Comparison of ENCODE assay signal across 8 cellular contexts in genomic region chr7:75916259-75916658, GRCh38. TPM values are rescaled to one million over a fixed set of nuclear protein-coding genes. Genes with fewer than 3 reads are reported as not detected.
DNase-seq lines count a peak whose midpoint lies in the region; ATAC-seq and TF ChIP-seq lines count a peak whose summit lies in the region.

No MANE protein-coding gene starts in this region.

- H3K36me3 Mint-ChIP-seq in activated CD8-positive, alpha-beta memory T cell treated with anti-CD3 and anti-CD28 coated beads, Interleukin-2, amount 10 ng/mL, durations not matched to agents 7 days and 5 days: no peaks in the 10 kb centered on the region
- H3K36me3 Mint-ChIP-seq in activated naive CD8-positive, alpha-beta T cell treated with anti-CD3 and anti-CD28 coated beads for 36 hours: no peaks in the 10 kb centered on the region

- TF ChIP-seq POLR2A in thyroid gland (IDR thresholded peaks at IDR 0.05): no peak

- peak overlapping the region; percentile 88 for H3K4me3 Mint-ChIP-seq in activated CD8-positive, alpha-beta memory T cell treated with anti-CD3 and anti-CD28 coated beads, Interleukin-2, amount 10 ng/mL, durations not matched to agents 7 days and 5 days
- peak overlapping the region; percentile 87 for H3K4me3 Mint-ChIP-seq in activated naive CD8-positive, alpha-beta T cell treated with anti-CD3 and anti-CD28 coated beads for 36 hours

- peak overlapping the region; percentile 99 to 100 for H3K27ac ChIP-seq in liver (ENCODE audit: low read depth in 1 of 2, low read length in 2 of 2)
- peak overlapping the region; percentile 81 to 98 (median 94) for H3K27ac ChIP-seq in thyroid gland

- CTCF ChIA-PET in activated CD8-positive, alpha-beta memory T cell treated with anti-CD3 and anti-CD28 coated beads, Interleukin-2, amount 10 ng/mL, durations not matched to agents 7 days and 5 days (lab: Charles Lee): interaction anchor here (1.6 to 3.6 kb wide), 2 partner anchors 51 to 104 kb away, joined by 3 to 31 read pairs; no protein-coding TSS in a partner anchor

- H3K4me1 ChIP-seq in liver (ENCODE audit: control insufficient read depth in 4 of 4, insufficient read depth in 4 of 4, low read length in 3 of 4) (peaks cover 0 to 43% (median 7%) of the 10 kb centered on the region in 4 donors), thyroid gland (peaks cover 46 to 60% of the 10 kb centered on the region in 2 donors)

- H3K27me3 Mint-ChIP-seq in activated CD8-positive, alpha-beta memory T cell treated with anti-CD3 and anti-CD28 coated beads, Interleukin-2, amount 10 ng/mL, durations not matched to agents 7 days and 5 days: no peaks in the 10 kb centered on the region
- H3K27me3 Mint-ChIP-seq in activated naive CD8-positive, alpha-beta T cell treated with anti-CD3 and anti-CD28 coated beads for 36 hours: no peaks in the 10 kb centered on the region

- H3K36me3 ChIP-seq in liver (ENCODE audit: control insufficient read depth in 4 of 4, insufficient read depth in 3 of 4, low read depth in 1 of 4, low read length in 3 of 4) (no peaks in the 10 kb centered on the region), thyroid gland (no peaks in the 10 kb centered on the region)

- no peaks in the 10 kb centered on the region for H3K9me3 Mint-ChIP-seq in activated CD8-positive, alpha-beta memory T cell treated with anti-CD3 and anti-CD28 coated beads, Interleukin-2, amount 10 ng/mL, durations not matched to agents 7 days and 5 days (ENCODE audit: low read depth)
- H3K9me3 Mint-ChIP-seq in activated naive CD8-positive, alpha-beta T cell treated with anti-CD3 and anti-CD28 coated beads for 36 hours: no peaks in the 10 kb centered on the region

- no peak overlapping the region for H3K27ac Mint-ChIP-seq in activated CD8-positive, alpha-beta memory T cell treated with anti-CD3 and anti-CD28 coated beads, Interleukin-2, amount 10 ng/mL, durations not matched to agents 7 days and 5 days
- no peak overlapping the region for H3K27ac Mint-ChIP-seq in activated naive CD8-positive, alpha-beta T cell treated with anti-CD3 and anti-CD28 coated beads for 36 hours

- TF ChIP-seq CTCF in liver (IDR thresholded peaks at IDR 0.05; ENCODE audit: low read depth, low read length, missing input control): no peak
- TF ChIP-seq CTCF in thyroid gland (IDR thresholded peaks at IDR 0.05): no peak

- no peaks in the 10 kb centered on the region for H3K9me3 ChIP-seq in liver (ENCODE audit: control insufficient read depth in 4 of 4, low read length in 3 of 4)
- H3K9me3 ChIP-seq in thyroid gland: no peaks in the 10 kb centered on the region

- no peak for TF ChIP-seq RAD21 in liver (IDR thresholded peaks at IDR 0.05)

- H3K4me3 ChIP-seq in liver (ENCODE audit: low read depth in 1 of 3, low read length in 3 of 3): peak overlapping the region; percentile 74 to 98 (median 77)
- H3K4me3 ChIP-seq in thyroid gland (replicated peaks in 1 of 3): peak overlapping the region in 2 of 3 donors; percentile 45 to 86

- 25% methylated on average over 5 of the region's 5 CpGs for WGBS in liver
- WGBS in thyroid gland, 2 donors: 44 to 48% methylated on average over 5 of the region's 5 CpGs

- no peak for DNase-seq in activated CD8-positive, alpha-beta memory T cell treated with anti-CD3 and anti-CD28 coated beads, Interleukin-2, amount 10 ng/mL, durations not matched to agents 7 days and 5 days
- DNase-seq in activated CD8-positive, alpha-beta memory T cell treated with anti-CD3 and anti-CD28 coated beads, Interleukin-2, amount 50 U/mL, for 4 hours: no peak
- no peak for DNase-seq in activated naive CD8-positive, alpha-beta T cell treated with anti-CD3 and anti-CD28 coated beads for 36 hours
- DNase-seq in thyroid gland (no peak), GM03348 (ENCODE audit: low spot score) (no peak)
- no peak for DNase-seq in stimulated activated CD4-positive, alpha-beta T cell treated with anti-CD3 and anti-CD28 coated beads, Interleukin-4, amount 100 ng/mL, for 1 hour

- no peak for ATAC-seq in activated CD8-positive, alpha-beta memory T cell treated with anti-CD3 and anti-CD28 coated beads, Interleukin-2, amount 10 ng/mL, durations not matched to agents 7 days and 5 days
- ATAC-seq in HG03571 (IDR thresholded peaks at IDR 0.05; ENCODE audit: unreplicated experiment): no peak

- peaks cover 19% of the 10 kb centered on the region for H3K4me1 Mint-ChIP-seq in activated CD8-positive, alpha-beta memory T cell treated with anti-CD3 and anti-CD28 coated beads, Interleukin-2, amount 10 ng/mL, durations not matched to agents 7 days and 5 days
- peaks cover 37% of the 10 kb centered on the region for H3K4me1 Mint-ChIP-seq in activated naive CD8-positive, alpha-beta T cell treated with anti-CD3 and anti-CD28 coated beads for 36 hours

- H3K27me3 ChIP-seq in liver (ENCODE audit: control insufficient read depth in 4 of 4, insufficient read depth in 4 of 4, low read length in 3 of 4): no peaks in the 10 kb centered on the region
- H3K27me3 ChIP-seq in thyroid gland: no peaks in the 10 kb centered on the region

- peak overlapping the region; percentile 99 to 100 for H3K9ac ChIP-seq in liver (ENCODE audit: low read depth in 1 of 2, low read length in 2 of 2)

- intact Hi-C loops in thyroid gland (cut with DNase I): loop anchor here (5.0 kb wide), 1 partner anchor 76 kb away; the partner anchor contains the start of gene TMEM120A

TF ChIP-seq in liver, 16 proteins besides CTCF, POLR2A, EP300 and RAD21:
- TF ChIP-seq HNF4A (conservative IDR thresholded peaks at IDR 0.05): no peak
- TF ChIP-seq YY1 (IDR thresholded peaks at IDR 0.05): no peak
- no peak for TF ChIP-seq REST (IDR thresholded peaks at IDR 0.05)
- no peak for TF ChIP-seq HNF4G (IDR thresholded peaks at IDR 0.05)
- no peak for TF ChIP-seq RXRA (IDR thresholded peaks at IDR 0.05)
- TF ChIP-seq SP1 (IDR thresholded peaks at IDR 0.05): no peak
- no peak for TF ChIP-seq FOXA2 (IDR thresholded peaks at IDR 0.05)
- no peak for TF ChIP-seq MAX (IDR thresholded peaks at IDR 0.05)
- TF ChIP-seq EGR1 (IDR thresholded peaks at IDR 0.05; ENCODE audit: low read depth in 2 of 2): no peak
- TF ChIP-seq, protein P1, sequence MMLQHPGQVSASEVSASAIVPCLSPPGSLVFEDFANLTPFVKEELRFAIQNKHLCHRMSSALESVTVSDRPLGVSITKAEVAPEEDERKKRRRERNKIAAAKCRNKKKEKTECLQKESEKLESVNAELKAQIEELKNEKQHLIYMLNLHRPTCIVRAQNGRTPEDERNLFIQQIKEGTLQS (IDR thresholded peaks at IDR 0.05): no peak

RNA-seq across cellular contexts. Expression of gene POR, which starts 1.3 kb away (rescaled TPM):
- total RNA-seq in activated CD8-positive, alpha-beta memory T cell treated with anti-CD3 and anti-CD28 coated beads, Interleukin-2, amount 10 ng/mL, durations not matched to agents 7 days and 5 days: 10 to 100 TPM; 52.0 to 57.6 TPM
- total RNA-seq in activated naive CD8-positive, alpha-beta T cell treated with anti-CD3 and anti-CD28 coated beads for 36 hours: 10 to 100 TPM; 35.4 to 41.3 TPM
- total RNA-seq in liver (100 to 1,000 TPM; 116 to 571 TPM), thyroid gland (100 to 1,000 TPM; 141 to 341 (median 285) TPM)
- 100 to 1,000 TPM; 377 to 973 TPM for polyA plus RNA-seq in liver

RNA-seq across cellular contexts. Expression of gene RHBDD2, which starts 37.4 kb away (rescaled TPM):
- total RNA-seq in activated CD8-positive, alpha-beta memory T cell treated with anti-CD3 and anti-CD28 coated beads, Interleukin-2, amount 10 ng/mL, durations not matched to agents 7 days and 5 days: 10 to 100 TPM; 25.4 to 48.0 TPM
- total RNA-seq in activated naive CD8-positive, alpha-beta T cell treated with anti-CD3 and anti-CD28 coated beads for 36 hours: 10 to 100 TPM; 28.0 to 29.6 TPM
- total RNA-seq in liver (10 to 100 TPM; 13.6 to 18.8 TPM), thyroid gland (100 to 1,000 TPM in 3 of 4 donors, 10 to 100 TPM in 1; 68.9 to 170 (median 129) TPM)
- polyA plus RNA-seq in liver: 10 to 100 TPM; 55.7 to 65.0 TPM
